In the genomic region with DNA sequence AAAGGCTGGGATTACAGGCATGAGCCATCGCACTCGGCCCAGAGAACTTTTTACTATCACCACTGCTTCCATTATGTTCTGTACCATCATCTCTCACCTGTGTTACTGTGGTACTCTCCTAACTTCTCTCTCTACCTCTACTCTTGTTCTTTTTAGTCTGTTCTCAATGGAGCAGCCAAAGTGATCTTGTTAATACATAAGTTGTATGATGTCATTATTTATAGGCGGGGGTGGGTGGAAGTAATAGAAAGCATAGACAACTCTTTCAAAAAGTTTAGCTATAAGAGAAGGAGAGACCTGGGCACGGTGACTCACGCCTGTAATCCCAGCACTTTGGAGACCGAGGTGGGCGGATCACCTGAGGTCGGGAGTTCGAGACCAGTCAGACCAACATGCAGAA, we compare ENCODE assay signal across 8 cellular contexts.
"Had no signal": no experiment of that assay in that cellular context is flagged by ENCODE, and none has a peak within 500 bp of the region (broad histone marks: within the 10 kb centered on the region; RNA-seq: fewer than 3 reads in every experiment).

No MANE protein-coding gene starts in this region.

- H3K4me3 ChIP-seq: GM12878 had no signal

- FAIRE-seq: G401.6, GM12878, GM12891, GM12892, GM18507, GM19239 had no signal

- DNase-seq: GDM1, GF-D8 had no signal

- ATAC-seq: GM12878 had no signal
